In genomic region chr11:2579315-2580060, GRCh38 we compare ENCODE assay signal across 11 cellular contexts.
DNase-seq lines count a peak whose midpoint lies in the region; ATAC-seq and TF ChIP-seq lines count a peak whose summit lies in the region.
"Had no signal": no experiment of that assay in that cellular context is flagged by ENCODE, and none has a peak within 500 bp of the region (broad histone marks: within the 10 kb centered on the region; RNA-seq: fewer than 3 reads in every experiment).

No MANE protein-coding gene starts in this region.

- intact Hi-C loops in Right ventricle myocardium inferior (cut with DNase I): no loop called here
- intact Hi-C loops in left cardiac atrium (cut with DNase I): no loop called here

- no peak overlapping the region for H2AFZ ChIP-seq in osteoblast (ENCODE audit: low read length)

- no peaks in the 10 kb centered on the region for H4K20me1 ChIP-seq in osteoblast (ENCODE audit: insufficient read depth, low read length)

- H3K27me3 ChIP-seq in right atrium auricular region: no peaks in the 10 kb centered on the region
- H3K27me3 ChIP-seq in osteoblast (ENCODE audit: insufficient read depth, low read length): no peaks in the 10 kb centered on the region
- no peaks in the 10 kb centered on the region for H3K27me3 ChIP-seq in foreskin keratinocyte

- peak; percentile 50 for DNase-seq in Right ventricle myocardium inferior (ENCODE audit: missing footprints)
- no peak for DNase-seq in right atrium auricular region (ENCODE audit: low spot score)
- DNase-seq in left cardiac atrium: peak; percentile 22
- peak; percentile 51 for DNase-seq in osteoblast (ENCODE audit: insufficient read length, low spot score, missing footprints)
- DNase-seq in SK-N-DZ (ENCODE audit: low spot score): no peak
- no peak for DNase-seq in NCI-H1105 (lab: John Stamatoyannopoulos, UW)
- DNase-seq in foreskin keratinocyte: no peak
- DNase-seq: HCEC 1CT, Karpas-422, NCI-H1436 had no signal

- H3K27ac ChIP-seq in right atrium auricular region (no peak overlapping the region), osteoblast (ENCODE audit: low read depth, low read length) (no peak overlapping the region), foreskin keratinocyte (no peak overlapping the region)

- no peaks in the 10 kb centered on the region for H3K79me2 ChIP-seq in osteoblast (ENCODE audit: insufficient read depth, low read length)

- TF ChIP-seq CTCF in right atrium auricular region (IDR thresholded peaks at IDR 0.05) (no peak), osteoblast (IDR thresholded peaks at IDR 0.05; ENCODE audit: extremely low read depth, low read depth, low read length) (no peak), foreskin keratinocyte (conservative IDR thresholded peaks at IDR 0.05) (no peak)

- no peak overlapping the region for H3K4me3 ChIP-seq in right atrium auricular region
- no peak overlapping the region for H3K4me3 ChIP-seq in osteoblast (ENCODE audit: insufficient read depth, low read length)

- H3K9me3 ChIP-seq in right atrium auricular region (no peaks in the 10 kb centered on the region), osteoblast (ENCODE audit: low read depth, low read length) (no peaks in the 10 kb centered on the region)

- ATAC-seq in Right ventricle myocardium inferior (no peak), left cardiac atrium (no peak), foreskin keratinocyte (no peak), GM18907 (IDR thresholded peaks at IDR 0.05; ENCODE audit: unreplicated experiment) (no peak)

- H3K4me1 ChIP-seq in right atrium auricular region: peaks cover 0 to 14% of the 10 kb centered on the region in 2 donors
- H3K4me1 ChIP-seq in osteoblast (ENCODE audit: insufficient read depth, low read length): no peaks in the 10 kb centered on the region
- no peaks in the 10 kb centered on the region for H3K4me1 ChIP-seq in foreskin keratinocyte

- H3K36me3 ChIP-seq in right atrium auricular region (no peaks in the 10 kb centered on the region), osteoblast (ENCODE audit: insufficient read depth, low read length) (no peaks in the 10 kb centered on the region)

- no peak overlapping the region for H3K4me2 ChIP-seq in osteoblast (ENCODE audit: insufficient read depth, low read length)

Comparison
In these comparisons a context has a peak if more than half of its experiments do, and no peak if none do; other contexts are left out.
1. DNase-seq: peak in Right ventricle myocardium inferior (single experiment), left cardiac atrium (single experiment) and osteoblast (single experiment); none in right atrium auricular region (single experiment), SK-N-DZ (single experiment), NCI-H1105 (single experiment) and foreskin keratinocyte (0 of 2).